Comparison of ENCODE assay signal across 1 cellular context in the genomic region with DNA sequence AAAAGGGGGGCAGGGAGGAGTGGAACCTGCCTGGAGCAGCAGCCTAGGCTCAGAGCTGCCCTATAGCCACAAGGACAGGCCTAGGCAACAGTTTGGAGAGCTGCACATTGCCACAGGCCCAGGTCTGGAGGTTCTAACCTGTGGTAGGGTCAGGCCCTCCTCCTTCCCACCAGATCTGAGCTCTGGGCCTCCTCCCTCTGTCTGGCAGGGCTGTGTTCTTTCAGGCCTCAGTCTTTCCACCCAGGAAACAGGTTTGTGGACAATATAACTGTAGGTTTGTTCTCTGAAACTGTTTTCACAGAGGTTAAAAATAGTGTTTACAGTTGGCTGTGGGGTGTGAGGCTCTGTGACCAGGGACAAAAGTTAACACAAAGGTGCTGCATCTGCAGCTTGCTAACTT.
TF ChIP-seq lines count a peak whose summit lies in the region.

No MANE protein-coding gene starts in this region.

TF ChIP-seq in HepG2, 621 proteins besides CTCF, POLR2A, EP300 and RAD21:
- TF ChIP-seq NFKBIZ (CRISPR knock-in tag; IDR thresholded peaks at IDR 0.05) (no peak), ZMYM3 (CRISPR knock-in tag; IDR thresholded peaks at IDR 0.05) (0 out of 2 replicates have a peak, but pooled peaks have one; percentile 16), HDAC6 (IDR thresholded peaks at IDR 0.05; ENCODE audit: low read depth, low read length) (no peak), ZNF629 (CRISPR knock-in tag; conservative IDR thresholded peaks at IDR 0.05) (peak; percentile 73), ZSCAN22 (CRISPR knock-in tag; IDR thresholded peaks at IDR 0.05) (peak; percentile 95)
- TF ChIP-seq, protein P1, sequence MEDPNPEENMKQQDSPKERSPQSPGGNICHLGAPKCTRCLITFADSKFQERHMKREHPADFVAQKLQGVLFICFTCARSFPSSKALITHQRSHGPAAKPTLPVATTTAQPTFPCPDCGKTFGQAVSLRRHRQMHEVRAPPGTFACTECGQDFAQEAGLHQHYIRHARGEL (CRISPR knock-in tag; IDR thresholded peaks at IDR 0.05) = 0 out of 2 replicates have a peak, but pooled peaks have one; percentile 28
